ENCODE assay signal across 8 cellular contexts in genomic region chr1:235972316-235973090, GRCh38.
DNase-seq lines count a peak whose midpoint lies in the region; ATAC-seq, FAIRE-seq and TF ChIP-seq lines count a peak whose summit lies in the region.

No MANE protein-coding gene starts in this region.

- H4K20me1 ChIP-seq in SU-DHL-6 (ENCODE audit: low read depth, low read length) = no peaks in the 10 kb centered on the region

- H3K36me3 ChIP-seq in SU-DHL-6 (ENCODE audit: low read length) = no peaks in the 10 kb centered on the region

- peaks cover 15% of the 10 kb centered on the region for H3K4me1 Mint-ChIP-seq in neural crest cell

- peaks cover 4% of the 10 kb centered on the region for H3K36me3 Mint-ChIP-seq in neural crest cell (ENCODE audit: low read depth)

- no peak for TF ChIP-seq RAD21 in A549 (conservative IDR thresholded peaks at IDR 0.05 in 1 of 2, IDR thresholded peaks at IDR 0.05 in 1 of 2)

- TF ChIP-seq POLR2A in A549 (IDR thresholded peaks at IDR 0.05; ENCODE audit: low read length) = no peak

- H3K27ac Mint-ChIP-seq in neural crest cell (ENCODE audit: unreplicated experiment) = no peak overlapping the region

- no peaks in the 10 kb centered on the region; the same call in 1 of the 2 replicates for H3F3A ChIP-seq in SU-DHL-6 (ENCODE audit: insufficient read depth)

- peaks cover 13% of the 10 kb centered on the region for H3K4me1 ChIP-seq in A549

- no peak for FAIRE-seq in A549 (lab: Jason Lieb, UNC)

- TF ChIP-seq CTCF in A549 (IDR thresholded peaks at IDR 0.05) (no peak), SU-DHL-6 (IDR thresholded peaks at IDR 0.05; ENCODE audit: insufficient read depth, low read length, poor library complexity, severe bottlenecking) (no peak), neural crest cell (conservative IDR thresholded peaks at IDR 0.05) (no peak)

- H3K4me3 ChIP-seq in A549 = no peak overlapping the region; the same call in 2 of the 3 replicates
- H3K4me3 ChIP-seq in SU-DHL-6 (ENCODE audit: insufficient read depth, low read length, poor library complexity, severe bottlenecking) = peak overlapping the region; percentile 25

- H3K9me2 ChIP-seq in SU-DHL-6 (replicated peaks; ENCODE audit: insufficient read depth, low read length) = no peaks in the 10 kb centered on the region

- DNase-seq in A549 (ENCODE audit: low read depth in 1 of 2, low spot score in 1 of 2) = no peak
- DNase-seq in fibroblast of gingiva (ENCODE audit: low read depth) = peak; percentile 81
- no peak for DNase-seq in neural crest cell (ENCODE audit: low read depth, low spot score)
- DNase-seq in RPMI8226 = no peak
- DNase-seq in stimulated activated naive CD4-positive, alpha-beta T cell treated with Interleukin-2 at 50 U/mL for 16 hours (lab: John Stamatoyannopoulos, UW) = no peak

- H3K4me3 Mint-ChIP-seq in neural crest cell = peak overlapping the region; percentile 77

- H3K27ac ChIP-seq in A549 (peak overlapping the region; percentile 69 to 82), SU-DHL-6 (ENCODE audit: low read depth, low read length) (no peak overlapping the region)

- peak overlapping the region; percentile 48; the same call in 1 of the 2 replicates for H3K9ac ChIP-seq in SU-DHL-6 (ENCODE audit: low read length)

- H3K27me3 ChIP-seq in SU-DHL-6 (ENCODE audit: low read length) = no peaks in the 10 kb centered on the region

- peak overlapping the region; percentile 87 for H3K4me2 ChIP-seq in A549
- peak overlapping the region; percentile 60 for H3K4me2 ChIP-seq in SU-DHL-6 (ENCODE audit: low read depth, low read length, poor library complexity, severe bottlenecking)

- no peaks in the 10 kb centered on the region for H3K9me3 Mint-ChIP-seq in neural crest cell

- H3K9me3 ChIP-seq in A549 (no peaks in the 10 kb centered on the region), SU-DHL-6 (ENCODE audit: insufficient read depth, low read length) (no peaks in the 10 kb centered on the region)

- H2AFZ ChIP-seq in SU-DHL-6 (ENCODE audit: low read depth, low read length, severe bottlenecking) = peak overlapping the region; percentile 98

- CTCF ChIA-PET in A549 (lab: Yijun Ruan, JAX) = interaction anchor here (0.6 to 9.1 kb wide), 80 partner anchors 9 to 865 kb away, joined by 3 to 160 read pairs (median 6); partner anchors contain the start of genes B3GALNT2, LYST and NID1

- TF ChIP-seq EP300 in A549 (IDR thresholded peaks at IDR 0.05) = no peak

- H3K27me3 Mint-ChIP-seq in neural crest cell (ENCODE audit: low read depth) = no peaks in the 10 kb centered on the region

- no peaks in the 10 kb centered on the region for H3K79me2 ChIP-seq in SU-DHL-6 (ENCODE audit: insufficient read depth, low read length)

- POLR2A ChIA-PET in A549 (lab: Yijun Ruan, JAX) = interaction anchor here (1.2 to 2.3 kb wide), 6 partner anchors 27 to 468 kb away, joined by 3 to 19 read pairs (median 8); partner anchors contain the start of genes B3GALNT2 and LYST

- WGBS in A549 (ENCODE audit: missing lambda C conversion rate) = 82% methylated on average over 8 of the region's 8 CpGs

- ATAC-seq in A549 (peak in 1 of 2 experiments; percentile 36; a peak in 3 of 6 replicates), GM18861 (IDR thresholded peaks at IDR 0.05; ENCODE audit: unreplicated experiment) (peak; percentile 24), HG03066 (IDR thresholded peaks at IDR 0.05; ENCODE audit: low read depth, unreplicated experiment) (peak; percentile 32)

TF ChIP-seq in A549, 52 proteins besides CTCF, POLR2A, EP300 and RAD21:
- no peak for TF ChIP-seq EHMT2 (IDR thresholded peaks at IDR 0.05; ENCODE audit: low read depth)
- TF ChIP-seq HDAC2 (IDR thresholded peaks at IDR 0.05) = no peak
- TF ChIP-seq HMGXB4 (CRISPR knock-in tag; IDR thresholded peaks at IDR 0.05; ENCODE audit: borderline replicate concordance) = no peak
- TF ChIP-seq CBX8 (IDR thresholded peaks at IDR 0.05) = no peak
- TF ChIP-seq EHF (CRISPR knock-in tag; IDR thresholded peaks at IDR 0.05) = no peak
- no peak for TF ChIP-seq NR3C1 (IDR thresholded peaks at IDR 0.05)
- TF ChIP-seq, protein P1, sequence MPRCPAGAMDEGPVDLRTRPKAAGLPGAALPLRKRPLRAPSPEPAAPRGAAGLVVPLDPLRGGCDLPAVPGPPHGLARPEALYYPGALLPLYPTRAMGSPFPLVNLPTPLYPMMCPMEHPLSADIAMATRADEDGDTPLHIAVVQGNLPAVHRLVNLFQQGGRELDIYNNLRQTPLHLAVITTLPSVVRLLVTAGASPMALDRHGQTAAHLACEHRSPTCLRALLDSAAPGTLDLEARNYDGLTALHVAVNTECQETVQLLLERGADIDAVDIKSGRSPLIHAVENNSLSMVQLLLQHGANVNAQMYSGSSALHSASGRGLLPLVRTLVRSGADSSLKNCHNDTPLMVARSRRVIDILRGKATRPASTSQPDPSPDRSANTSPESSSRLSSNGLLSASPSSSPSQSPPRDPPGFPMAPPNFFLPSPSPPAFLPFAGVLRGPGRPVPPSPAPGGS (IDR thresholded peaks at IDR 0.05) = no peak
- TF ChIP-seq MAFK (IDR thresholded peaks at IDR 0.05; ENCODE audit: partially characterized antibody) = no peak
- TF ChIP-seq, protein P2, sequence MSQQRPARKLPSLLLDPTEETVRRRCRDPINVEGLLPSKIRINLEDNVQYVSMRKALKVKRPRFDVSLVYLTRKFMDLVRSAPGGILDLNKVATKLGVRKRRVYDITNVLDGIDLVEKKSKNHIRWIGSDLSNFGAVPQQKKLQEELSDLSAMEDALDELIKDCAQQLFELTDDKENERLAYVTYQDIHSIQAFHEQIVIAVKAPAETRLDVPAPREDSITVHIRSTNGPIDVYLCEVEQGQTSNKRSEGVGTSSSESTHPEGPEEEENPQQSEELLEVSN (IDR thresholded peaks at IDR 0.05; ENCODE audit: borderline replicate concordance, low read depth) = no peak
- no peak for TF ChIP-seq POLR2AphosphoS2 (conservative IDR thresholded peaks at IDR 0.05; ENCODE audit: low read length)
